Comparison of ENCODE assay signal across 1 cellular context in genomic region chr6:155315516-155315871, GRCh38.
TF ChIP-seq lines count a peak whose summit lies in the region.

No MANE protein-coding gene starts in this region.

TF ChIP-seq in HepG2, 621 proteins besides CTCF, POLR2A, EP300 and RAD21:
- no peak for TF ChIP-seq ZNF782 (CRISPR knock-in tag; IDR thresholded peaks at IDR 0.05; ENCODE audit: borderline replicate concordance)
- no peak for TF ChIP-seq CHCHD3 (CRISPR knock-in tag; IDR thresholded peaks at IDR 0.05)
- TF ChIP-seq BORCS8-MEF2B (CRISPR knock-in tag; IDR thresholded peaks at IDR 0.05) = no peak
- peak; percentile 65 to 79 for TF ChIP-seq MAFK (conservative IDR thresholded peaks at IDR 0.05 in 1 of 2, IDR thresholded peaks at IDR 0.05 in 1 of 2; ENCODE audit: low read length in 2 of 2)
- no peak for TF ChIP-seq ELF1 (CRISPR knock-in tag; IDR thresholded peaks at IDR 0.05)
- TF ChIP-seq MLX (CRISPR knock-in tag; IDR thresholded peaks at IDR 0.05) = no peak
- TF ChIP-seq ZFP62 (CRISPR knock-in tag; IDR thresholded peaks at IDR 0.05) = no peak
- peak; percentile 56 for TF ChIP-seq AGO2 (optimal IDR thresholded peaks at IDR 0.05; ENCODE audit: low read depth, low read length)
- TF ChIP-seq ZNF101 (CRISPR knock-in tag; IDR thresholded peaks at IDR 0.05; ENCODE audit: borderline replicate concordance, low read depth) = no peak
- TF ChIP-seq REST (IDR thresholded peaks at IDR 0.05; ENCODE audit: borderline replicate concordance in 1 of 2, low read depth in 1 of 2, low read length in 2 of 2) = no peak
- no peak for TF ChIP-seq ZUFSP (CRISPR knock-in tag; IDR thresholded peaks at IDR 0.05; ENCODE audit: borderline replicate concordance)
- no peak for TF ChIP-seq TEAD2 (CRISPR knock-in tag; IDR thresholded peaks at IDR 0.05)
- no peak for TF ChIP-seq ATM (IDR thresholded peaks at IDR 0.05; ENCODE audit: borderline replicate concordance)
- peak; percentile 59 for TF ChIP-seq MAFF (IDR thresholded peaks at IDR 0.05; ENCODE audit: low read depth, low read length)
- no peak for TF ChIP-seq SOX13 (IDR thresholded peaks at IDR 0.05)
- peak in 1 of 2 experiments; percentile 63; a peak in 1 of 4 replicates for TF ChIP-seq SOX13 (CRISPR knock-in tag; conservative IDR thresholded peaks at IDR 0.05 in 1 of 2, IDR thresholded peaks at IDR 0.05 in 1 of 2)
- TF ChIP-seq RBFOX2 (IDR thresholded peaks at IDR 0.05; ENCODE audit: low read depth, low read length) = peak; percentile 64
- no peak for TF ChIP-seq ZNF780A (CRISPR knock-in tag; IDR thresholded peaks at IDR 0.05)
- no peak for TF ChIP-seq UBTF (CRISPR knock-in tag; IDR thresholded peaks at IDR 0.05)
- TF ChIP-seq ZNF362 (CRISPR knock-in tag; IDR thresholded peaks at IDR 0.05; ENCODE audit: borderline replicate concordance) = no peak
- no peak for TF ChIP-seq DPF2 (CRISPR knock-in tag; IDR thresholded peaks at IDR 0.05; ENCODE audit: borderline replicate concordance, low read depth)
- no peak for TF ChIP-seq ZNF124 (CRISPR knock-in tag; IDR thresholded peaks at IDR 0.05)
- peak; percentile 32; the same call in 1 of the 2 replicates for TF ChIP-seq CEBPB (IDR thresholded peaks at IDR 0.05; ENCODE audit: borderline replicate concordance, low read depth, low read length)
- no peak for TF ChIP-seq CENPBD1 (CRISPR knock-in tag; IDR thresholded peaks at IDR 0.05; ENCODE audit: borderline replicate concordance, low read depth)
- peak; percentile 54; the same call in 1 of the 2 replicates for TF ChIP-seq ATF2 (CRISPR knock-in tag; IDR thresholded peaks at IDR 0.05)
- TF ChIP-seq HCFC1 (IDR thresholded peaks at IDR 0.05; ENCODE audit: low read depth, low read length) = no peak
- TF ChIP-seq SOX6 (IDR thresholded peaks at IDR 0.05) = no peak
- TF ChIP-seq SOX6 (CRISPR knock-in tag; IDR thresholded peaks at IDR 0.05) = 0 out of 2 replicates have a peak, but pooled peaks have one; percentile 18
- TF ChIP-seq ZNF790 (CRISPR knock-in tag; IDR thresholded peaks at IDR 0.05; ENCODE audit: borderline replicate concordance) = no peak
- TF ChIP-seq KLF16 (CRISPR knock-in tag; IDR thresholded peaks at IDR 0.05) = peak in 1 of 2 experiments; percentile 39; a peak in 1 of 4 replicates
- no peak for TF ChIP-seq FOXO1 (CRISPR knock-in tag; IDR thresholded peaks at IDR 0.05)
- TF ChIP-seq THRA (CRISPR knock-in tag; IDR thresholded peaks at IDR 0.05; ENCODE audit: borderline replicate concordance) = peak; percentile 24; the same call in 1 of the 2 replicates
- TF ChIP-seq ZC3H4 (CRISPR knock-in tag; IDR thresholded peaks at IDR 0.05; ENCODE audit: borderline replicate concordance) = peak; percentile 86; the same call in 1 of the 2 replicates
- peak; percentile 40 for TF ChIP-seq CEBPG (CRISPR knock-in tag; IDR thresholded peaks at IDR 0.05)
- TF ChIP-seq SOX5 (CRISPR knock-in tag; IDR thresholded peaks at IDR 0.05; ENCODE audit: borderline replicate concordance) = 0 out of 2 replicates have a peak, but pooled peaks have one; percentile 46
- no peak for TF ChIP-seq ZNF598 (CRISPR knock-in tag; IDR thresholded peaks at IDR 0.05; ENCODE audit: borderline replicate concordance)
- no peak for TF ChIP-seq ADNP (CRISPR knock-in tag; IDR thresholded peaks at IDR 0.05)
- no peak for TF ChIP-seq FLYWCH1 (CRISPR knock-in tag; IDR thresholded peaks at IDR 0.05)
- TF ChIP-seq ZNF747 (CRISPR knock-in tag; IDR thresholded peaks at IDR 0.05; ENCODE audit: borderline replicate concordance) = no peak
- TF ChIP-seq ATF7 (IDR thresholded peaks at IDR 0.05) = 0 out of 2 replicates have a peak, but pooled peaks have one; percentile 11
- TF ChIP-seq ATF7 (CRISPR knock-in tag; IDR thresholded peaks at IDR 0.05) = no peak
- no peak for TF ChIP-seq CERS6 (CRISPR knock-in tag; IDR thresholded peaks at IDR 0.05)
- 0 out of 2 replicates have a peak, but pooled peaks have one; percentile 10 for TF ChIP-seq SMAD3 (CRISPR knock-in tag; IDR thresholded peaks at IDR 0.05)
- peak; percentile 30; the same call in 1 of the 2 replicates for TF ChIP-seq SAP130 (CRISPR knock-in tag; IDR thresholded peaks at IDR 0.05; ENCODE audit: low read depth)
- no peak for TF ChIP-seq KLF6 (CRISPR knock-in tag; IDR thresholded peaks at IDR 0.05)
